In genomic region chr17:17819561-17819995, GRCh38 we compare ENCODE assay signal across 8 cellular contexts. TPM values are rescaled to one million over a fixed set of nuclear protein-coding genes. Genes with fewer than 3 reads are reported as not detected.
A peak's percentile ranks its signal among the peaks of the same experiment; 100 is the strongest.
DNase-seq lines count a peak whose midpoint lies in the region; ATAC-seq and TF ChIP-seq lines count a peak whose summit lies in the region.

No MANE protein-coding gene starts in this region.

- H3K4me3 ChIP-seq in BJ (ENCODE audit: low read depth, low read length) = no peak overlapping the region
- H3K4me3 ChIP-seq in IMR-90 (ENCODE audit: insufficient read depth, low read depth, low read length) = no peak overlapping the region

- H3K27me3 ChIP-seq in BJ (ENCODE audit: control insufficient read depth, insufficient read depth, low read length) (no peaks in the 10 kb centered on the region), IMR-90 (ENCODE audit: control insufficient read depth, insufficient read depth, low read length) (no peaks in the 10 kb centered on the region)

- H2AFZ ChIP-seq in IMR-90 (replicated peaks; ENCODE audit: low read length, poor library complexity) = no peak overlapping the region

- no peak overlapping the region for H3K27ac ChIP-seq in IMR-90 (ENCODE audit: insufficient read depth, low read length)

- TSS peak; percentile 29 for BruUV-seq in IMR-90 (replicated peaks; lab: Mats Ljungman, UMichigan)

- H3K9me1 ChIP-seq in IMR-90 (ENCODE audit: insufficient read depth, low read length) = peaks cover 32% of the 10 kb centered on the region

- no peak overlapping the region for H2BK15ac ChIP-seq in IMR-90 (ENCODE audit: low read depth, low read length)

- no peak overlapping the region for H2BK5ac ChIP-seq in IMR-90 (ENCODE audit: low read depth, low read length, poor library complexity, severe bottlenecking)

- H4K20me1 ChIP-seq in IMR-90 (ENCODE audit: insufficient read depth, low read length) = peaks cover 75% of the 10 kb centered on the region

- no peak overlapping the region for H4K91ac ChIP-seq in IMR-90 (ENCODE audit: insufficient read depth, low read depth, low read length)

- no peak overlapping the region for H4K8ac ChIP-seq in IMR-90 (ENCODE audit: low read depth in 2 of 2, low read length in 2 of 2)

- H2BK20ac ChIP-seq in IMR-90 (ENCODE audit: low read depth, low read length) = no peak overlapping the region

- in situ Hi-C loops in IMR-90 (cut with MboI; ENCODE audit: low sequenced_read_pairs) = no loop called here

- H3K4me3 Mint-ChIP-seq in activated CD4-positive, alpha-beta T cell treated with anti-CD3 and anti-CD28 coated beads, Interleukin-2, amount 10 ng/mL, durations not matched to agents 24 days and 14 days = peak overlapping the region; percentile 85
- no peak overlapping the region for H3K4me3 Mint-ChIP-seq in nephron progenitor cell

- no peak overlapping the region for H4K5ac ChIP-seq in IMR-90 (ENCODE audit: low read depth, low read length)

- H3K4me2 ChIP-seq in IMR-90 (ENCODE audit: low read depth, low read length) = no peak overlapping the region

- H3K36me3 Mint-ChIP-seq in activated CD4-positive, alpha-beta T cell treated with anti-CD3 and anti-CD28 coated beads, Interleukin-2, amount 10 ng/mL, durations not matched to agents 24 days and 14 days (ENCODE audit: low read depth) = peaks cover 50% of the 10 kb centered on the region
- peaks cover 7% of the 10 kb centered on the region for H3K36me3 Mint-ChIP-seq in nephron progenitor cell (ENCODE audit: low read depth)

- H2AK5ac ChIP-seq in IMR-90 (ENCODE audit: low read depth, low read length) = no peak overlapping the region

- no peak overlapping the region for H2BK120ac ChIP-seq in IMR-90 (ENCODE audit: low read depth, low read length)

- H3K27ac Mint-ChIP-seq in activated CD4-positive, alpha-beta T cell treated with anti-CD3 and anti-CD28 coated beads, Interleukin-2, amount 10 ng/mL, durations not matched to agents 24 days and 14 days = peak overlapping the region; percentile 82
- H3K27ac Mint-ChIP-seq in nephron progenitor cell = peak overlapping the region; percentile 83

- CTCF ChIA-PET in BJ (lab: Yijun Ruan, JAX) = interaction anchor here (1.9 kb wide), 1 partner anchor 8 kb away, joined by 13 read pairs; no protein-coding TSS in a partner anchor
- CTCF ChIA-PET in IMR-90 (lab: Yijun Ruan, JAX) = no interaction called here

- 0 out of 2 replicates have a peak, but pooled peaks have one; percentile 2 for TF ChIP-seq RAD21 in IMR-90 (IDR thresholded peaks at IDR 0.05; ENCODE audit: low read length)

- ATAC-seq in GM19351 (IDR thresholded peaks at IDR 0.05; ENCODE audit: unreplicated experiment) (peak; percentile 58), IMR-90 (ENCODE audit: low read depth) (peak; percentile 16; the same call in 1 of the 2 replicates)

- H3K9me3 Mint-ChIP-seq in activated CD4-positive, alpha-beta T cell treated with anti-CD3 and anti-CD28 coated beads, Interleukin-2, amount 10 ng/mL, durations not matched to agents 24 days and 14 days = no peaks in the 10 kb centered on the region
- H3K9me3 Mint-ChIP-seq in nephron progenitor cell = no peaks in the 10 kb centered on the region

- no peaks in the 10 kb centered on the region for H3K27me3 Mint-ChIP-seq in activated CD4-positive, alpha-beta T cell treated with anti-CD3 and anti-CD28 coated beads, Interleukin-2, amount 10 ng/mL, durations not matched to agents 24 days and 14 days
- H3K27me3 Mint-ChIP-seq in nephron progenitor cell (ENCODE audit: low read depth, poor library complexity) = no peaks in the 10 kb centered on the region

- no peak for TF ChIP-seq POLR2A in IMR-90 (IDR thresholded peaks at IDR 0.05; ENCODE audit: low read depth, low read length)

- peaks cover 48% of the 10 kb centered on the region for H3K4me1 ChIP-seq in IMR-90 (ENCODE audit: control insufficient read depth, insufficient read depth, low read length)

- H3K4me1 Mint-ChIP-seq in activated CD4-positive, alpha-beta T cell treated with anti-CD3 and anti-CD28 coated beads, Interleukin-2, amount 10 ng/mL, durations not matched to agents 24 days and 14 days = peaks cover 54% of the 10 kb centered on the region
- H3K4me1 Mint-ChIP-seq in nephron progenitor cell = peaks cover 59% of the 10 kb centered on the region

- H3K36me3 ChIP-seq in BJ (ENCODE audit: control insufficient read depth, insufficient read depth, low read length) (peaks cover 36% of the 10 kb centered on the region), IMR-90 (ENCODE audit: control insufficient read depth, insufficient read depth, low read length) (peaks cover 43% of the 10 kb centered on the region)

- H3K56ac ChIP-seq in IMR-90 (ENCODE audit: extremely low read depth, insufficient read depth, low read length) = no peak overlapping the region

- no peak overlapping the region for H3K9ac ChIP-seq in IMR-90 (ENCODE audit: low read depth, low read length)

- no peak overlapping the region for H3K18ac ChIP-seq in IMR-90 (ENCODE audit: low read depth, low read length)

- H3K14ac ChIP-seq in IMR-90 (replicated peaks; ENCODE audit: low read depth, low read length) = no peak overlapping the region

- DNase-seq in BJ (ENCODE audit: low read depth) (peak; percentile 20), IMR-90 (peak; percentile 92), nephron progenitor cell (no peak), ureter (ENCODE audit: low spot score) (peak; percentile 83), putamen (ENCODE audit: low spot score) (no peak)
- DNase-seq in activated CD4-positive, alpha-beta T cell treated with anti-CD3 and anti-CD28 coated beads, Interleukin-2, amount 10 ng/mL, durations not matched to agents 24 days and 14 days = peak; percentile 84
- DNase-seq in effector CD4-positive, alpha-beta T cell = peak; percentile 33

- TF ChIP-seq CTCF in BJ (IDR thresholded peaks at IDR 0.05; ENCODE audit: insufficient read depth, low read depth, low read length) (no peak), IMR-90 (conservative IDR thresholded peaks at IDR 0.05; ENCODE audit: low read depth, low read length) (no peak), nephron progenitor cell (IDR thresholded peaks at IDR 0.05) (no peak)

- H3K79me1 ChIP-seq in IMR-90 (ENCODE audit: low read depth in 1 of 2, low read length in 2 of 2) = peaks cover 32 to 69% of the 10 kb centered on the region in 2 experiments

- dilution Hi-C loops in IMR-90 (cut with HindIII; ENCODE audit: low sequenced_read_pairs, unreplicated experiment) = no loop called here

- no peak overlapping the region for H3K4ac ChIP-seq in IMR-90 (ENCODE audit: low read depth, low read length)

- H3K23ac ChIP-seq in IMR-90 (ENCODE audit: low read depth, low read length) = no peak overlapping the region

- 32% methylated on average over 4 of the region's 12 CpGs; no CpG with 5 or more reads in 1 of the 2 experiments for WGBS in IMR-90 (ENCODE audit: extremely low coverage in 2 of 2, insufficient read length in 1 of 2), 2 experiments

- intact Hi-C loops in IMR-90 (cut with micrococcal nuclease) = no loop called here
- intact Hi-C loops in activated CD4-positive, alpha-beta T cell treated with anti-CD3 and anti-CD28 coated beads, Interleukin-2, amount 10 ng/mL, durations not matched to agents 24 days and 14 days (cut with micrococcal nuclease) = loop anchor here (1.0 kb wide), 1 partner anchor 19 kb away; no protein-coding TSS in a partner anchor

- POLR2A ChIA-PET in BJ (lab: Charles Lee) = no interaction called here
- POLR2A ChIA-PET in IMR-90 (lab: Charles Lee; ENCODE audit: unreplicated experiment) = no interaction called here

- H3K9me3 ChIP-seq in IMR-90 (ENCODE audit: control insufficient read depth, insufficient read depth, low read length) = no peaks in the 10 kb centered on the region

- H2AK9ac ChIP-seq in IMR-90 (replicated peaks; ENCODE audit: low read depth, low read length, poor library complexity) = no peak overlapping the region

TF ChIP-seq in IMR-90, 13 proteins besides CTCF, POLR2A, EP300 and RAD21:
- no peak for TF ChIP-seq MAFK (IDR thresholded peaks at IDR 0.05; ENCODE audit: low read depth, low read length)
- peak; percentile 78; the same call in 1 of the 2 replicates for TF ChIP-seq USF2 (IDR thresholded peaks at IDR 0.05; ENCODE audit: low read depth, low read length)
- TF ChIP-seq CEBPB (IDR thresholded peaks at IDR 0.05; ENCODE audit: low read depth, low read length) = peak; percentile 87
- TF ChIP-seq SMC3 (IDR thresholded peaks at IDR 0.05; ENCODE audit: low read depth, low read length) = no peak
- TF ChIP-seq MAZ (IDR thresholded peaks at IDR 0.05; ENCODE audit: borderline replicate concordance, low read depth, low read length) = no peak
- TF ChIP-seq CHD1 (IDR thresholded peaks at IDR 0.05; ENCODE audit: low read depth, low read length) = no peak
- TF ChIP-seq FOS (IDR thresholded peaks at IDR 0.05; ENCODE audit: low read depth, low read length) = peak; percentile 75
- TF ChIP-seq RFX5 (IDR thresholded peaks at IDR 0.05; ENCODE audit: low read depth, low read length) = no peak

RNA-seq across cellular contexts. Expression of gene SREBF1, which starts 17.2 kb away (rescaled TPM):
- polyA plus RNA-seq in BJ (2011; rRNA removed) (14.2 and 27.7 TPM in 2 replicates), IMR-90 (2012; rRNA removed) (20.4 and 22.3 TPM in 2 replicates)
- 21.8 and 36.8 TPM in 2 replicates for polyA minus RNA-seq in BJ (2011; rRNA and poly(A)+ RNA removed)
- total RNA-seq in IMR-90 (2012; rRNA removed) (3.3 and 3.4 TPM in 2 replicates), ureter (127 TPM)
- 16.2 and 23.6 TPM in 2 replicates for polyA plus RNA-seq in IMR-90 (2012; cell fraction: cytosol; rRNA removed)
- polyA plus RNA-seq in IMR-90 (2012; cell fraction: nucleus; rRNA removed; ENCODE audit: low replicate concordance) = 82.8 and 188 TPM in 2 replicates
- 154 and 171 TPM in 2 replicates for total RNA-seq in activated CD4-positive, alpha-beta T cell treated with anti-CD3 and anti-CD28 coated beads, Interleukin-2, amount 10 ng/mL, durations not matched to agents 24 days and 14 days

Comparison
In these comparisons a context has a peak if more than half of its experiments do, and no peak if none do; other contexts are left out.
1. DNase-seq: peak in BJ (single experiment), IMR-90 (single experiment), activated CD4-positive, alpha-beta T cell treated with anti-CD3 and anti-CD28 coated beads, Interleukin-2, amount 10 ng/mL, durations not matched to agents 24 days and 14 days (single experiment), effector CD4-positive, alpha-beta T cell (single experiment) and ureter (single experiment); none in nephron progenitor cell (single experiment) and putamen (single experiment).
2. RNA of gene SREBF1, which starts 17.2 kb away (total RNA-seq): 154 to 171 TPM in activated CD4-positive, alpha-beta T cell treated with anti-CD3 and anti-CD28 coated beads, Interleukin-2, amount 10 ng/mL, durations not matched to agents 24 days and 14 days and 127 TPM in ureter (single experiment); 3.3 to 3.4 TPM in IMR-90; every median in the first group is over 10 times any median in the second.